Comparison of ENCODE assay signal across 8 cellular contexts in genomic region chr12:25251749-25252148, GRCh38. TPM values are rescaled to one million over a fixed set of nuclear protein-coding genes. Genes with fewer than 3 reads are reported as not detected.
A peak's percentile ranks its signal among the peaks of the same experiment; 100 is the strongest.
DNase-seq lines count a peak whose midpoint lies in the region; ATAC-seq, FAIRE-seq and TF ChIP-seq lines count a peak whose summit lies in the region.

No MANE protein-coding gene starts in this region.

- H3K4me1 ChIP-seq in HUES48 (ENCODE audit: control insufficient read depth, insufficient read depth, low read length) (peaks cover 14% of the 10 kb centered on the region), spleen (peaks cover 3 to 56% (median 40%) of the 10 kb centered on the region in 6 donors)

- H3K9me3 Mint-ChIP-seq in activated CD8-positive, alpha-beta T cell treated with anti-CD3 and anti-CD28 coated beads, Interleukin-2, amount 10 ng/mL, durations not matched to agents 7 days and 5 days (ENCODE audit: insufficient read depth), result no peaks in the 10 kb centered on the region

- CTCF ChIA-PET in activated CD8-positive, alpha-beta T cell treated with anti-CD3 and anti-CD28 coated beads, Interleukin-2, amount 10 ng/mL, durations not matched to agents 7 days and 5 days (lab: Charles Lee), result interaction anchor here (1.2 to 2.7 kb wide), 3 partner anchors 10 to 132 kb away, joined by 3 to 13 read pairs (median 11); no protein-coding TSS in a partner anchor

- FAIRE-seq in GM12892 (lab: Jason Lieb, UNC), result no peak

- TF ChIP-seq POLR2A in spleen (IDR thresholded peaks at IDR 0.05), result no peak
- no peak for TF ChIP-seq POLR2A in GM12892 (IDR thresholded peaks at IDR 0.05; ENCODE audit: low read depth, low read length)

- H3K27me3 Mint-ChIP-seq in activated CD8-positive, alpha-beta T cell treated with anti-CD3 and anti-CD28 coated beads, Interleukin-2, amount 10 ng/mL, durations not matched to agents 7 days and 5 days (ENCODE audit: low read depth), result peaks cover 2% of the 10 kb centered on the region

- TF ChIP-seq CTCF in spleen (IDR thresholded peaks at IDR 0.05 in 8 of 11, conservative IDR thresholded peaks at IDR 0.05 in 3 of 11), result no peak

- H3K27me3 ChIP-seq in HUES48 (ENCODE audit: control insufficient read depth, insufficient read depth, low read length), result peaks cover 4% of the 10 kb centered on the region
- no peaks in the 10 kb centered on the region for H3K27me3 ChIP-seq in spleen (replicated peaks in 1 of 7)

- peak overlapping the region; percentile 91 for H3K4me3 ChIP-seq in HUES48 (ENCODE audit: low read depth, low read length)
- peak overlapping the region; percentile 82 for H3K4me3 ChIP-seq in iPS-18c (ENCODE audit: insufficient read depth, low read depth, low read length)
- H3K4me3 ChIP-seq in spleen, result peak overlapping the region in 7 of 8 donors; percentile 73 to 96 (median 80)

- no peak for DNase-seq in activated CD8-positive, alpha-beta T cell treated with anti-CD3 and anti-CD28 coated beads, Interleukin-2, amount 10 ng/mL, durations not matched to agents 7 days and 5 days
- DNase-seq in spleen, result no peak
- no peak for DNase-seq in putamen (ENCODE audit: low spot score)
- no peak for DNase-seq in A172 (ENCODE audit: low spot score)
- no peak for DNase-seq in NCI-H446 (lab: John Stamatoyannopoulos, UW)
- no peak for DNase-seq in GM12892 (ENCODE audit: insufficient read length)

- intact Hi-C loops in spleen (cut with DNase I; ENCODE audit: low total_unique reads), result no loop called here

- no peak overlapping the region for H3K27ac Mint-ChIP-seq in activated CD8-positive, alpha-beta T cell treated with anti-CD3 and anti-CD28 coated beads, Interleukin-2, amount 10 ng/mL, durations not matched to agents 7 days and 5 days

- peak overlapping the region; percentile 85 for H3K4me3 Mint-ChIP-seq in activated CD8-positive, alpha-beta T cell treated with anti-CD3 and anti-CD28 coated beads, Interleukin-2, amount 10 ng/mL, durations not matched to agents 7 days and 5 days

- H3K36me3 ChIP-seq in HUES48 (ENCODE audit: control insufficient read depth, insufficient read depth, low read length) (no peaks in the 10 kb centered on the region), spleen (peaks cover 0 to 5% (median 0%) of the 10 kb centered on the region in 6 donors)

- 71 to 80% (median 77%) methylated on average over 5 of the region's 5 CpGs for WGBS in spleen, 5 donors

- POLR2A ChIA-PET in activated CD8-positive, alpha-beta T cell treated with anti-CD3 and anti-CD28 coated beads, Interleukin-2, amount 10 ng/mL, durations not matched to agents 7 days and 5 days (lab: Charles Lee), result interaction anchor here (1.1 to 1.5 kb wide), 6 partner anchors 10 to 114 kb away, joined by 3 to 14 read pairs (median 3); no protein-coding TSS in a partner anchor

- peak overlapping the region; percentile 89 for H3K27ac ChIP-seq in HUES48 (ENCODE audit: low read depth, low read length)
- peak overlapping the region; percentile 79 to 98 (median 98) for H3K27ac ChIP-seq in spleen

- H3K9ac ChIP-seq in HUES48 (ENCODE audit: low read depth, low read length), result peak overlapping the region; percentile 68

- peaks cover 17% of the 10 kb centered on the region for H3K36me3 Mint-ChIP-seq in activated CD8-positive, alpha-beta T cell treated with anti-CD3 and anti-CD28 coated beads, Interleukin-2, amount 10 ng/mL, durations not matched to agents 7 days and 5 days (ENCODE audit: low read depth)

- ATAC-seq in activated CD8-positive, alpha-beta T cell treated with anti-CD3 and anti-CD28 coated beads, Interleukin-2, amount 10 ng/mL, durations not matched to agents 7 days and 5 days, result no peak

- H3K4me1 Mint-ChIP-seq in activated CD8-positive, alpha-beta T cell treated with anti-CD3 and anti-CD28 coated beads, Interleukin-2, amount 10 ng/mL, durations not matched to agents 7 days and 5 days (ENCODE audit: low read depth), result peaks cover 23% of the 10 kb centered on the region

- H3K9me3 ChIP-seq in HUES48 (ENCODE audit: control insufficient read depth, insufficient read depth, low read length) (no peaks in the 10 kb centered on the region), iPS-18c (ENCODE audit: control insufficient read depth, insufficient read depth, low read length) (no peaks in the 10 kb centered on the region), spleen (no peaks in the 10 kb centered on the region)

RNA-seq across cellular contexts. Expression of gene KRAS, which starts 1.0 kb away (rescaled TPM):
- total RNA-seq in activated CD8-positive, alpha-beta T cell treated with anti-CD3 and anti-CD28 coated beads, Interleukin-2, amount 10 ng/mL, durations not matched to agents 7 days and 5 days, result 10 to 100 TPM; 33.4 to 37.6 TPM
- total RNA-seq in spleen, result 10 to 100 TPM; 19.0 to 30.3 (median 25.1) TPM
- polyA plus RNA-seq in spleen, result 1 to 10 TPM; 5.6 to 7.6 (median 6.0) TPM
- total RNA-seq in A172 (2014; rRNA removed; shearing (Covaris generic)), result 16.9 and 17.1 TPM in 2 replicates
- 7.5 TPM for polyA plus RNA-seq in GM12892 (2012; ENCODE audit: missing spikeins)

RNA-seq across cellular contexts. Expression of gene ETFRF1, which starts 56.7 kb away (rescaled TPM):
- 1 to 10 TPM; 8.9 to 9.7 TPM for total RNA-seq in activated CD8-positive, alpha-beta T cell treated with anti-CD3 and anti-CD28 coated beads, Interleukin-2, amount 10 ng/mL, durations not matched to agents 7 days and 5 days
- 10 to 100 TPM; 17.2 to 50.0 (median 22.6) TPM for total RNA-seq in spleen
- 10 to 100 TPM; 22.1 to 26.8 (median 25.2) TPM for polyA plus RNA-seq in spleen
- 35.6 and 36.7 TPM in 2 replicates for total RNA-seq in A172 (2014; rRNA removed; shearing (Covaris generic))
- polyA plus RNA-seq in GM12892 (2012; ENCODE audit: missing spikeins), result 18.8 TPM

RNA-seq across cellular contexts. Expression of gene DNAI7, which starts 56.8 kb away (rescaled TPM):
- under 1 TPM in 1 of 2 experiments, not detected in 1; 0.16 TPM for total RNA-seq in activated CD8-positive, alpha-beta T cell treated with anti-CD3 and anti-CD28 coated beads, Interleukin-2, amount 10 ng/mL, durations not matched to agents 7 days and 5 days
- under 1 TPM in 2 of 7 donors, not detected in 5; 0.17 to 0.28 TPM for total RNA-seq in spleen
- under 1 TPM in 2 of 3 donors, not detected in 1; 0.03 to 0.07 TPM for polyA plus RNA-seq in spleen
- total RNA-seq in A172 (2014; rRNA removed; shearing (Covaris generic)), result 0.38 TPM in 1 of 2 replicates, not detected in the other
- polyA plus RNA-seq in GM12892 (2012; ENCODE audit: missing spikeins), result not detected
